ENCODE assay signal across 6 cellular contexts in genomic region chr2:220882507-220882906, GRCh38.
"Had no signal": no experiment of that assay in that cellular context is flagged by ENCODE, and none has a peak within 500 bp of the region (broad histone marks: within the 10 kb centered on the region; RNA-seq: fewer than 3 reads in every experiment).

No MANE protein-coding gene starts in this region.

- H3K4me3 ChIP-seq: K562 had no signal

- H3K27ac ChIP-seq: HL-60, KMS-11 had no signal

- DNase-seq: IMR-90, KBM-7, KG1 had no signal
